Comparison of ENCODE assay signal across 1 cellular context in the genomic region with DNA sequence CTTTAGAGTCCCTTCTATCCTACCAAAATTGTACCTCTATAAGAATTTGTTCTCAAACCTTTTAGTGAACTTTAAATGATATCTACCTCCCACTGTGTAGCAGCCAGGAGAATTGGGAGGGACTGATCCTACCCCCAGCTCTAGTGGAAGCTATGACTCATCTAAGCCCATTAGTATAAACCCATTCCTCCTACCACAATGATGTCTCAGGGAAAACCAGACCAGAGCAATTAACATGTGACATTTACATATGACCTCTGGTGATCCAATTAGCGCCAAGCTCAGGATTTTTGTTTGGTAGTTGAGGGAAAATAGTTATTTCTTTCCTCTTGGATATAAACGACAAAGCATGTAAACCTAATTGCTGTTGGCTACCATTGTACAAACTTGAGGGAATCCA.
TF ChIP-seq lines count a peak whose summit lies in the region.

No MANE protein-coding gene starts in this region.

TF ChIP-seq in HEK293, 187 proteins besides CTCF, POLR2A, EP300 and RAD21 (continued from another document and continues in another):
- TF ChIP-seq, protein P1, sequence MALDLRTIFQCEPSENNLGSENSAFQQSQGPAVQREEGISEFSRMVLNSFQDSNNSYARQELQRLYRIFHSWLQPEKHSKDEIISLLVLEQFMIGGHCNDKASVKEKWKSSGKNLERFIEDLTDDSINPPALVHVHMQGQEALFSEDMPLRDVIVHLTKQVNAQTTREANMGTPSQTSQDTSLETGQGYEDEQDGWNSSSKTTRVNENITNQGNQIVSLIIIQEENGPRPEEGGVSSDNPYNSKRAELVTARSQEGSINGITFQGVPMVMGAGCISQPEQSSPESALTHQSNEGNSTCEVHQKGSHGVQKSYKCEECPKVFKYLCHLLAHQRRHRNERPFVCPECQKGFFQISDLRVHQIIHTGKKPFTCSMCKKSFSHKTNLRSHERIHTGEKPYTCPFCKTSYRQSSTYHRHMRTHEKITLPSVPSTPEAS (tag by site-specific recombination; IDR thresholded peaks at IDR 0.05) = no peak
- no peak for TF ChIP-seq ZNF274 (IDR thresholded peaks at IDR 0.05; ENCODE audit: low read length)
- TF ChIP-seq ZNF274 (tag by site-specific recombination; IDR thresholded peaks at IDR 0.05; ENCODE audit: borderline replicate concordance) = no peak
- TF ChIP-seq, protein P2, sequence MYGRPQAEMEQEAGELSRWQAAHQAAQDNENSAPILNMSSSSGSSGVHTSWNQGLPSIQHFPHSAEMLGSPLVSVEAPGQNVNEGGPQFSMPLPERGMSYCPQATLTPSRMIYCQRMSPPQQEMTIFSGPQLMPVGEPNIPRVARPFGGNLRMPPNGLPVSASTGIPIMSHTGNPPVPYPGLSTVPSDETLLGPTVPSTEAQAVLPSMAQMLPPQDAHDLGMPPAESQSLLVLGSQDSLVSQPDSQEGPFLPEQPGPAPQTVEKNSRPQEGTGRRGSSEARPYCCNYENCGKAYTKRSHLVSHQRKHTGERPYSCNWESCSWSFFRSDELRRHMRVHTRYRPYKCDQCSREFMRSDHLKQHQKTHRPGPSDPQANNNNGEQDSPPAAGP (tag by site-specific recombination; IDR thresholded peaks at IDR 0.05) = peak; percentile 56; the same call in 1 of the 2 replicates
- TF ChIP-seq, protein P3, sequence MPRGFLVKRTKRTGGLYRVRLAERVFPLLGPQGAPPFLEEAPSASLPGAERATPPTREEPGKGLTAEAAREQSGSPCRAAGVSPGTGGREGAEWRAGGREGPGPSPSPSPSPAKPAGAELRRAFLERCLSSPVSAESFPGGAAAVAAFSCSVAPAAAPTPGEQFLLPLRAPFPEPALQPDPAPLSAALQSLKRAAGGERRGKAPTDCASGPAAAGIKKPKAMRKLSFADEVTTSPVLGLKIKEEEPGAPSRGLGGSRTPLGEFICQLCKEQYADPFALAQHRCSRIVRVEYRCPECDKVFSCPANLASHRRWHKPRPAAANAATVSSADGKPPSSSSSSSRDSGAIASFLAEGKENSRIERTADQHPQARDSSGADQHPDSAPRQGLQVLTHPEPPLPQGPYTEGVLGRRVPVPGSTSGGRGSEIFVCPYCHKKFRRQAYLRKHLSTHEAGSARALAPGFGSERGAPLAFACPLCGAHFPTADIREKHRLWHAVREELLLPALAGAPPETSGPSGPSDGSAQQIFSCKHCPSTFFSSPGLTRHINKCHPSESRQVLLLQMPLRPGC (tag by site-specific recombination; IDR thresholded peaks at IDR 0.05) = peak; percentile 55; the same call in 1 of the 2 replicates
- TF ChIP-seq ZNF837 (tag by site-specific recombination; IDR thresholded peaks at IDR 0.05) = no peak
- TF ChIP-seq, protein P4, sequence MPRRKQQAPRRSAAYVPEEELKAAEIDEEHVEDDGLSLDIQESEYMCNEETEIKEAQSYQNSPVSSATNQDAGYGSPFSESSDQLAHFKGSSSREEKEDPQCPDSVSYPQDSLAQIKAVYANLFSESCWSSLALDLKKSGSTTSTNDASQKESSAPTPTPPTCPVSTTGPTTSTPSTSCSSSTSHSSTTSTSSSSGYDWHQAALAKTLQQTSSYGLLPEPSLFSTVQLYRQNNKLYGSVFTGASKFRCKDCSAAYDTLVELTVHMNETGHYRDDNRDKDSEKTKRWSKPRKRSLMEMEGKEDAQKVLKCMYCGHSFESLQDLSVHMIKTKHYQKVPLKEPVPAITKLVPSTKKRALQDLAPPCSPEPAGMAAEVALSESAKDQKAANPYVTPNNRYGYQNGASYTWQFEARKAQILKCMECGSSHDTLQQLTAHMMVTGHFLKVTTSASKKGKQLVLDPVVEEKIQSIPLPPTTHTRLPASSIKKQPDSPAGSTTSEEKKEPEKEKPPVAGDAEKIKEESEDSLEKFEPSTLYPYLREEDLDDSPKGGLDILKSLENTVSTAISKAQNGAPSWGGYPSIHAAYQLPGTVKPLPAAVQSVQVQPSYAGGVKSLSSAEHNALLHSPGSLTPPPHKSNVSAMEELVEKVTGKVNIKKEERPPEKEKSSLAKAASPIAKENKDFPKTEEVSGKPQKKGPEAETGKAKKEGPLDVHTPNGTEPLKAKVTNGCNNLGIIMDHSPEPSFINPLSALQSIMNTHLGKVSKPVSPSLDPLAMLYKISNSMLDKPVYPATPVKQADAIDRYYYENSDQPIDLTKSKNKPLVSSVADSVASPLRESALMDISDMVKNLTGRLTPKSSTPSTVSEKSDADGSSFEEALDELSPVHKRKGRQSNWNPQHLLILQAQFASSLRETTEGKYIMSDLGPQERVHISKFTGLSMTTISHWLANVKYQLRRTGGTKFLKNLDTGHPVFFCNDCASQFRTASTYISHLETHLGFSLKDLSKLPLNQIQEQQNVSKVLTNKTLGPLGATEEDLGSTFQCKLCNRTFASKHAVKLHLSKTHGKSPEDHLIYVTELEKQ (tag by site-specific recombination; IDR thresholded peaks at IDR 0.05; ENCODE audit: borderline replicate concordance) = no peak
- TF ChIP-seq, protein P5, sequence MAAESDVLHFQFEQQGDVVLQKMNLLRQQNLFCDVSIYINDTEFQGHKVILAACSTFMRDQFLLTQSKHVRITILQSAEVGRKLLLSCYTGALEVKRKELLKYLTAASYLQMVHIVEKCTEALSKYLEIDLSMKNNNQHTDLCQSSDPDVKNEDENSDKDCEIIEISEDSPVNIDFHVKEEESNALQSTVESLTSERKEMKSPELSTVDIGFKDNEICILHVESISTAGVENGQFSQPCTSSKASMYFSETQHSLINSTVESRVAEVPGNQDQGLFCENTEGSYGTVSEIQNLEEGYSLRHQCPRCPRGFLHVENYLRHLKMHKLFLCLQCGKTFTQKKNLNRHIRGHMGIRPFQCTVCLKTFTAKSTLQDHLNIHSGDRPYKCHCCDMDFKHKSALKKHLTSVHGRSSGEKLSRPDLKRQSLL (tag by site-specific recombination; IDR thresholded peaks at IDR 0.05) = no peak
- TF ChIP-seq, protein P6, sequence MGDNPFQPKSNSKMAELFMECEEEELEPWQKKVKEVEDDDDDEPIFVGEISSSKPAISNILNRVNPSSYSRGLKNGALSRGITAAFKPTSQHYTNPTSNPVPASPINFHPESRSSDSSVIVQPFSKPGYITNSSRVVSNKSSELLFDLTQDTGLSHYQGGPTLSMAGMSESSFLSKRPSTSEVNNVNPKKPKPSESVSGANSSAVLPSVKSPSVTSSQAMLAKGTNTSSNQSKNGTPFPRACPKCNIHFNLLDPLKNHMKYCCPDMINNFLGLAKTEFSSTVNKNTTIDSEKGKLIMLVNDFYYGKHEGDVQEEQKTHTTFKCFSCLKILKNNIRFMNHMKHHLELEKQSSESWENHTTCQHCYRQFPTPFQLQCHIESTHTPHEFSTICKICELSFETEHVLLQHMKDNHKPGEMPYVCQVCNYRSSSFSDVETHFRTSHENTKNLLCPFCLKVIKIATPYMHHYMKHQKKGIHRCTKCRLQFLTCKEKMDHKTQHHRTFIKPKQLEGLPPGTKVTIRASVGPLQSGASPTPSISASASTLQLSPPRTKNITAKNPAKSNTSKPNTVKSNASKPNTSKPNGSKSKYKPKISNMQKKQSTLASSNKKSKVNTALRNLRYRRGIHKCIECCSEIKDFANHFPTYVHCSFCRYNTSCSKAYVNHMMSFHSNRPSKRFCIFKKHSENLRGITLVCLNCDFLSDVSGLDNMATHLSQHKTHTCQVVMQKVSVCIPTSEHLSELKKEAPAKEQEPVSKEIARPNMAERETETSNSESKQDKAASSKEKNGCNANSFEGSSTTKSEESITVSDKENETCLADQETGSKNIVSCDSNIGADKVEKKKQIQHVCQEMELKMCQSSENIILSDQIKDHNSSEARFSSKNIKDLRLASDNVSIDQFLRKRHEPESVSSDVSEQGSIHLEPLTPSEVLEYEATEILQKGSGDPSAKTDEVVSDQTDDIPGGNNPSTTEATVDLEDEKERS (tag by site-specific recombination; IDR thresholded peaks at IDR 0.05) = no peak
- TF ChIP-seq ZBTB17 (tag by site-specific recombination; IDR thresholded peaks at IDR 0.05) = 0 out of 2 replicates have a peak, but pooled peaks have one; percentile 21
- TF ChIP-seq, protein P7, sequence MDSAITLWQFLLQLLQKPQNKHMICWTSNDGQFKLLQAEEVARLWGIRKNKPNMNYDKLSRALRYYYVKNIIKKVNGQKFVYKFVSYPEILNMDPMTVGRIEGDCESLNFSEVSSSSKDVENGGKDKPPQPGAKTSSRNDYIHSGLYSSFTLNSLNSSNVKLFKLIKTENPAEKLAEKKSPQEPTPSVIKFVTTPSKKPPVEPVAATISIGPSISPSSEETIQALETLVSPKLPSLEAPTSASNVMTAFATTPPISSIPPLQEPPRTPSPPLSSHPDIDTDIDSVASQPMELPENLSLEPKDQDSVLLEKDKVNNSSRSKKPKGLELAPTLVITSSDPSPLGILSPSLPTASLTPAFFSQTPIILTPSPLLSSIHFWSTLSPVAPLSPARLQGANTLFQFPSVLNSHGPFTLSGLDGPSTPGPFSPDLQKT (IDR thresholded peaks at IDR 0.05; ENCODE audit: borderline replicate concordance, low read depth, low read length) = no peak
- TF ChIP-seq ZXDB (tag by site-specific recombination; IDR thresholded peaks at IDR 0.05) = no peak
- TF ChIP-seq ZNF211 (tag by site-specific recombination; IDR thresholded peaks at IDR 0.05; ENCODE audit: low read depth) = no peak
- TF ChIP-seq ZNF37A (tag by site-specific recombination; IDR thresholded peaks at IDR 0.05) = no peak
- TF ChIP-seq, protein P8, sequence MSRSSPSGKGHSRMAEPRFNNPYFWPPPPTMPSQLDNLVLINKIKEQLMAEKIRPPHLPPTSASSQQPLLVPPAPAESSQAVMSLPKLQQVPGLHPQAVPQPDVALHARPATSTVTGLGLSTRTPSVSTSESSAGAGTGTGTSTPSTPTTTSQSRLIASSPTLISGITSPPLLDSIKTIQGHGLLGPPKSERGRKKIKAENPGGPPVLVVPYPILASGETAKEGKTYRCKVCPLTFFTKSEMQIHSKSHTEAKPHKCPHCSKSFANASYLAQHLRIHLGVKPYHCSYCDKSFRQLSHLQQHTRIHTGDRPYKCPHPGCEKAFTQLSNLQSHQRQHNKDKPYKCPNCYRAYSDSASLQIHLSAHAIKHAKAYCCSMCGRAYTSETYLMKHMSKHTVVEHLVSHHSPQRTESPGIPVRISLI (tag by site-specific recombination; IDR thresholded peaks at IDR 0.05) = no peak
- TF ChIP-seq ZBTB1 (tag by site-specific recombination; IDR thresholded peaks at IDR 0.05) = no peak
- peak; percentile 49; the same call in 1 of the 2 replicates for TF ChIP-seq ZNF366 (tag by site-specific recombination; conservative IDR thresholded peaks at IDR 0.05)
- no peak for TF ChIP-seq ZNF223 (tag by site-specific recombination; IDR thresholded peaks at IDR 0.05)
- 0 out of 2 replicates have a peak, but pooled peaks have one; percentile 31 for TF ChIP-seq GLI2 (tag by site-specific recombination; IDR thresholded peaks at IDR 0.05; ENCODE audit: borderline replicate concordance, low read depth)
- TF ChIP-seq ZFP41 (tag by site-specific recombination; IDR thresholded peaks at IDR 0.05; ENCODE audit: borderline replicate concordance) = no peak
- no peak for TF ChIP-seq ZNF544 (tag by site-specific recombination; IDR thresholded peaks at IDR 0.05)
- TF ChIP-seq ZNF23 (tag by site-specific recombination; IDR thresholded peaks at IDR 0.05; ENCODE audit: borderline replicate concordance) = no peak
- TF ChIP-seq YY2 (tag by site-specific recombination; IDR thresholded peaks at IDR 0.05) = no peak
- TF ChIP-seq ZNF121 (tag by site-specific recombination; IDR thresholded peaks at IDR 0.05) = no peak
- TF ChIP-seq, protein P9, sequence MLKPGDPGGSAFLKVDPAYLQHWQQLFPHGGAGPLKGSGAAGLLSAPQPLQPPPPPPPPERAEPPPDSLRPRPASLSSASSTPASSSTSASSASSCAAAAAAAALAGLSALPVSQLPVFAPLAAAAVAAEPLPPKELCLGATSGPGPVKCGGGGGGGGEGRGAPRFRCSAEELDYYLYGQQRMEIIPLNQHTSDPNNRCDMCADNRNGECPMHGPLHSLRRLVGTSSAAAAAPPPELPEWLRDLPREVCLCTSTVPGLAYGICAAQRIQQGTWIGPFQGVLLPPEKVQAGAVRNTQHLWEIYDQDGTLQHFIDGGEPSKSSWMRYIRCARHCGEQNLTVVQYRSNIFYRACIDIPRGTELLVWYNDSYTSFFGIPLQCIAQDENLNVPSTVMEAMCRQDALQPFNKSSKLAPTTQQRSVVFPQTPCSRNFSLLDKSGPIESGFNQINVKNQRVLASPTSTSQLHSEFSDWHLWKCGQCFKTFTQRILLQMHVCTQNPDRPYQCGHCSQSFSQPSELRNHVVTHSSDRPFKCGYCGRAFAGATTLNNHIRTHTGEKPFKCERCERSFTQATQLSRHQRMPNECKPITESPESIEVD (tag by site-specific recombination; IDR thresholded peaks at IDR 0.05) = peak; percentile 50; the same call in 1 of the 2 replicates
- no peak for TF ChIP-seq SCRT1 (tag by site-specific recombination; IDR thresholded peaks at IDR 0.05; ENCODE audit: borderline replicate concordance)
- peak; percentile 79 for TF ChIP-seq OSR2 (tag by site-specific recombination; IDR thresholded peaks at IDR 0.05)
- no peak for TF ChIP-seq ZNF777 (tag by site-specific recombination; IDR thresholded peaks at IDR 0.05; ENCODE audit: borderline replicate concordance)
- TF ChIP-seq ZNF791 (tag by site-specific recombination; IDR thresholded peaks at IDR 0.05) = no peak
- no peak for TF ChIP-seq RBAK (tag by site-specific recombination; IDR thresholded peaks at IDR 0.05)
- TF ChIP-seq, protein P10, sequence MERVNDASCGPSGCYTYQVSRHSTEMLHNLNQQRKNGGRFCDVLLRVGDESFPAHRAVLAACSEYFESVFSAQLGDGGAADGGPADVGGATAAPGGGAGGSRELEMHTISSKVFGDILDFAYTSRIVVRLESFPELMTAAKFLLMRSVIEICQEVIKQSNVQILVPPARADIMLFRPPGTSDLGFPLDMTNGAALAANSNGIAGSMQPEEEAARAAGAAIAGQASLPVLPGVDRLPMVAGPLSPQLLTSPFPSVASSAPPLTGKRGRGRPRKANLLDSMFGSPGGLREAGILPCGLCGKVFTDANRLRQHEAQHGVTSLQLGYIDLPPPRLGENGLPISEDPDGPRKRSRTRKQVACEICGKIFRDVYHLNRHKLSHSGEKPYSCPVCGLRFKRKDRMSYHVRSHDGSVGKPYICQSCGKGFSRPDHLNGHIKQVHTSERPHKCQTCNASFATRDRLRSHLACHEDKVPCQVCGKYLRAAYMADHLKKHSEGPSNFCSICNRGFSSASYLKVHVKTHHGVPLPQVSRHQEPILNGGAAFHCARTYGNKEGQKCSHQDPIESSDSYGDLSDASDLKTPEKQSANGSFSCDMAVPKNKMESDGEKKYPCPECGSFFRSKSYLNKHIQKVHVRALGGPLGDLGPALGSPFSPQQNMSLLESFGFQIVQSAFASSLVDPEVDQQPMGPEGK (tag by site-specific recombination; IDR thresholded peaks at IDR 0.05) = peak; percentile 42; the same call in 1 of the 2 replicates
- no peak for TF ChIP-seq SETDB1 (IDR thresholded peaks at IDR 0.05; ENCODE audit: insufficient read length, low read length)
- TF ChIP-seq ZNF621 (tag by site-specific recombination; IDR thresholded peaks at IDR 0.05) = no peak
- TF ChIP-seq ZNF202 (tag by site-specific recombination; IDR thresholded peaks at IDR 0.05; ENCODE audit: borderline replicate concordance) = no peak
- no peak for TF ChIP-seq ZNF571 (tag by site-specific recombination; IDR thresholded peaks at IDR 0.05)
- no peak for TF ChIP-seq ZNF610 (tag by site-specific recombination; IDR thresholded peaks at IDR 0.05; ENCODE audit: borderline replicate concordance)
- TF ChIP-seq ZNF830 (tag by site-specific recombination; IDR thresholded peaks at IDR 0.05; ENCODE audit: low read depth) = no peak
- TF ChIP-seq ZNF521 (tag by site-specific recombination; IDR thresholded peaks at IDR 0.05) = no peak
- TF ChIP-seq OVOL3 (tag by site-specific recombination; IDR thresholded peaks at IDR 0.05) = no peak
- TF ChIP-seq ZNF394 (tag by site-specific recombination; IDR thresholded peaks at IDR 0.05; ENCODE audit: borderline replicate concordance) = peak; percentile 20; the same call in 1 of the 2 replicates
- TF ChIP-seq ZNF843 (tag by site-specific recombination; IDR thresholded peaks at IDR 0.05) = no peak
- TF ChIP-seq REPIN1 (tag by site-specific recombination; IDR thresholded peaks at IDR 0.05; ENCODE audit: low read depth) = no peak
- TF ChIP-seq ZNF292 (tag by site-specific recombination; IDR thresholded peaks at IDR 0.05; ENCODE audit: borderline replicate concordance, low read depth) = no peak
